Comparison of ENCODE assay signal across 10 cellular contexts in genomic region chr9:108671156-108671555, GRCh38.
DNase-seq lines count a peak whose midpoint lies in the region; ATAC-seq and TF ChIP-seq lines count a peak whose summit lies in the region.
"Had no signal": no experiment of that assay in that cellular context is flagged by ENCODE, and none has a peak within 500 bp of the region (broad histone marks: within the 10 kb centered on the region; RNA-seq: fewer than 3 reads in every experiment).

No MANE protein-coding gene starts in this region.

- H3K79me2 ChIP-seq in GM23338 (replicated peaks; ENCODE audit: insufficient read depth) = no peaks in the 10 kb centered on the region

- no peak overlapping the region for H3K27ac Mint-ChIP-seq in GM23338
- H3K27ac Mint-ChIP-seq: activated CD4-positive, alpha-beta T cell treated with anti-CD3 and anti-CD28 coated beads for 36 hours; brain had no signal

- H3K4me1 Mint-ChIP-seq in GM23338 = peaks cover 7% of the 10 kb centered on the region; the same call in 2 of the 3 replicates
- H3K4me1 Mint-ChIP-seq: activated CD4-positive, alpha-beta T cell treated with anti-CD3 and anti-CD28 coated beads for 36 hours had no signal

- H3K4me1 ChIP-seq in A673 (ENCODE audit: insufficient read depth, low read length, poor library complexity, severe bottlenecking) (no peaks in the 10 kb centered on the region), GM23338 (ENCODE audit: insufficient read depth) (no peaks in the 10 kb centered on the region)

- H4K20me1 ChIP-seq in GM23338 (replicated peaks; ENCODE audit: insufficient read depth) = no peaks in the 10 kb centered on the region

- BruUV-seq in A673 (replicated peaks; lab: Mats Ljungman, UMichigan) = no TSS peak

- H3K36me3 Mint-ChIP-seq in GM23338 (ENCODE audit: low read depth) = no peaks in the 10 kb centered on the region
- H3K36me3 Mint-ChIP-seq: brain had no signal

- H3K27me3 ChIP-seq in A673 (replicated peaks; ENCODE audit: insufficient read depth, low read depth, low read length, poor library complexity) (no peaks in the 10 kb centered on the region), GM23338 (ENCODE audit: insufficient read depth) (no peaks in the 10 kb centered on the region)

- H2AFZ ChIP-seq in GM23338 = no peak overlapping the region

- H3K27me3 Mint-ChIP-seq in GM23338 (ENCODE audit: insufficient read depth, low read depth, poor library complexity) = no peaks in the 10 kb centered on the region
- H3K27me3 Mint-ChIP-seq: activated CD4-positive, alpha-beta T cell treated with anti-CD3 and anti-CD28 coated beads for 36 hours had no signal

- H3K9me2 ChIP-seq in GM23338 (ENCODE audit: insufficient read depth) = peaks cover 7% of the 10 kb centered on the region; the same call in 1 of the 2 replicates

- no peaks in the 10 kb centered on the region for H3K9me3 ChIP-seq in A673 (ENCODE audit: low read depth, low read length, poor library complexity, severe bottlenecking)

- H3K4me3 ChIP-seq in A673 (ENCODE audit: low read depth, low read length, poor library complexity, severe bottlenecking) (no peak overlapping the region), GM23338 (no peak overlapping the region), fibroblast of villous mesenchyme (ENCODE audit: low read depth, low read length) (no peak overlapping the region)

- no peak overlapping the region for H3K4me2 ChIP-seq in GM23338

- DNase-seq in A673 (ENCODE audit: low spot score) (peak; percentile 62), GM23338 (ENCODE audit: low spot score) (peak; percentile 54), RWPE1 (ENCODE audit: low spot score) (peak; percentile 86), fibroblast of villous mesenchyme (ENCODE audit: low read depth) (peak; percentile 37), T1000 (lab: John Stamatoyannopoulos, UW) (no peak), superior temporal gyrus (ENCODE audit: extremely low spot score) (no peak)
- DNase-seq: activated CD4-positive, alpha-beta T cell treated with anti-CD3 and anti-CD28 coated beads for 36 hours had no signal

- CTCF ChIA-PET in A673 (lab: Charles Lee) (interaction anchor here (0.5 to 1.0 kb wide), 2 partner anchors 185 to 1246 kb away, joined by 3 read pairs; no protein-coding TSS in a partner anchor), RWPE1 (lab: Yijun Ruan, JAX) (interaction anchor here (0.7 to 1.2 kb wide), 7 partner anchors 9 to 1237 kb away, joined by 3 to 5 read pairs (median 3); no protein-coding TSS in a partner anchor)

- no peak overlapping the region for H3K4me3 Mint-ChIP-seq in GM23338
- H3K4me3 Mint-ChIP-seq: activated CD4-positive, alpha-beta T cell treated with anti-CD3 and anti-CD28 coated beads for 36 hours; brain had no signal

- TF ChIP-seq CTCF in A673 (conservative IDR thresholded peaks at IDR 0.05; ENCODE audit: low read depth, low read length) (peak; percentile 56), GM23338 (conservative IDR thresholded peaks at IDR 0.05; ENCODE audit: low read depth in 2 of 2) (peak; percentile 58 to 83), RWPE1 (conservative IDR thresholded peaks at IDR 0.05; ENCODE audit: low read depth) (no peak; the same call in 1 of the 2 replicates), fibroblast of villous mesenchyme (IDR thresholded peaks at IDR 0.05; ENCODE audit: insufficient read depth, low read depth, low read length) (peak; percentile 56)

- no peaks in the 10 kb centered on the region for H3F3A ChIP-seq in GM23338 (replicated peaks; ENCODE audit: low read depth)

- H3K9me3 Mint-ChIP-seq in GM23338 = peaks cover 2% of the 10 kb centered on the region; the same call in 2 of the 3 replicates

- ATAC-seq in GM23338 = peak; percentile 65; the same call in 2 of the 3 replicates
- no peak for ATAC-seq in HG03159 (IDR thresholded peaks at IDR 0.05; ENCODE audit: unreplicated experiment)
- ATAC-seq in GM18517 (IDR thresholded peaks at IDR 0.05; ENCODE audit: unreplicated experiment) = no peak
- ATAC-seq: activated CD4-positive, alpha-beta T cell treated with anti-CD3 and anti-CD28 coated beads for 36 hours had no signal

- POLR2A ChIA-PET in A673 (lab: Charles Lee; ENCODE audit: low non-redundant PET) (no interaction called here), RWPE1 (lab: Yijun Ruan, JAX; ENCODE audit: low non-redundant PET) (no interaction called here)

- no peaks in the 10 kb centered on the region for H3K36me3 ChIP-seq in A673 (ENCODE audit: insufficient read depth, low read length, poor library complexity, severe bottlenecking)
- H3K36me3 ChIP-seq in GM23338 (ENCODE audit: insufficient read depth) = no peaks in the 10 kb centered on the region

- intact Hi-C loops in A673 (cut with micrococcal nuclease; ENCODE audit: unreplicated experiment) = loop anchor here (2.0 kb wide), 1 partner anchor 202 kb away; no protein-coding TSS in a partner anchor

- H3K27ac ChIP-seq in A673 (ENCODE audit: low read depth, low read length, poor library complexity, severe bottlenecking) (no peak overlapping the region), GM23338 (ENCODE audit: low read depth) (no peak overlapping the region), RWPE1 (peak overlapping the region; percentile 83)

TF ChIP-seq in GM23338, 12 proteins besides CTCF, POLR2A, EP300 and RAD21 (continues in another document):
- no peak for TF ChIP-seq ZNF114 (CRISPR knock-in tag; IDR thresholded peaks at IDR 0.05)
- no peak for TF ChIP-seq REST (IDR thresholded peaks at IDR 0.05; ENCODE audit: unreplicated experiment)
- TF ChIP-seq NANOG (IDR thresholded peaks at IDR 0.05; ENCODE audit: borderline replicate concordance) = no peak
- TF ChIP-seq EZH2phosphoT487 (IDR thresholded peaks at IDR 0.05; ENCODE audit: unreplicated experiment) = no peak

Comparison
In these comparisons a context has a peak if more than half of its experiments do, and no peak if none do; other contexts are left out.
1. DNase-seq: peak in A673 (single experiment), GM23338 (single experiment), RWPE1 (single experiment) and fibroblast of villous mesenchyme (single experiment); none in T1000 (single experiment) and superior temporal gyrus (single experiment).